8 cellular contexts compared by ENCODE assay signal in the genomic region with DNA sequence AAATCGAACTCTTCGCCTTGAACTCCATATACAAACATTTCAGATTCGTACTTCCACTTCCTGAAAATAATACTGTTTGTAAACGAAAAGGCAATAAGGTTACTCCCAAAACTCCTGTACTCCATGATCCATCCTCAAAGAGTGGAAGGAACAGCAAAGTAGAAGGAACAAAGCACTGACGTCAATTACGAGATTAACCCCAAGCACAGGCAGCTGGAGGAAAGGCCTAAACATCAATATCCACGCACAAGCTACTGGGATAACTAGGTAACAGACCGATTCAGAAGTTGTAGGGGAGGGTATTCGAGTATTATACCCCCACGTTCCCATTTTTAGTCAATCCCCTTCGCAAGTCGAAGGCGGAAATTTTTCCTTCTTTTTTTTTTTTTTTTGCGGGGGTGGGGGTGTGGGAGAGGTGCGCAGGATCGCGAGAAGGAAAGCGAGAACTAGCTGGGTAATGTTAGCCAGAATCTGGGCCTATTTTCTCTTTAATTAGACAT. TPM values are rescaled to one million over a fixed set of nuclear protein-coding genes. Genes with fewer than 3 reads are reported as not detected.
DNase-seq lines count a peak whose midpoint lies in the region; ATAC-seq, FAIRE-seq and TF ChIP-seq lines count a peak whose summit lies in the region.

No MANE protein-coding gene starts in this region.

- CTCF ChIA-PET in A549 (lab: Yijun Ruan, JAX), result interaction anchor here (0.5 to 2.3 kb wide), 6 partner anchors 11 to 300 kb away, joined by 3 to 5 read pairs (median 3); no protein-coding TSS in a partner anchor

- H3K36me3 Mint-ChIP-seq in naive B cell, result no peaks in the 10 kb centered on the region

- H3K9ac ChIP-seq in fibroblast of lung (ENCODE audit: insufficient read depth, low read length), result peak overlapping the region; percentile 97

- peak overlapping the region; percentile 96 to 99 (median 98) for H3K27ac Mint-ChIP-seq in naive B cell

- H3K4me1 ChIP-seq in A549 (peaks cover 17% of the 10 kb centered on the region), fibroblast of lung (ENCODE audit: control insufficient read depth, extremely low read depth, insufficient read depth, low read length) (peaks cover 2% of the 10 kb centered on the region)

- H3K27ac ChIP-seq in A549, result peak overlapping the region; percentile 96 to 97
- H3K27ac ChIP-seq in fibroblast of lung (ENCODE audit: insufficient read depth, low read length), result peak overlapping the region; percentile 91

- no peak for TF ChIP-seq EP300 in A549 (IDR thresholded peaks at IDR 0.05)

- H3K9me3 ChIP-seq in A549 (no peaks in the 10 kb centered on the region), fibroblast of lung (ENCODE audit: control insufficient read depth, insufficient read depth, low read depth, low read length) (no peaks in the 10 kb centered on the region)

- TF ChIP-seq CTCF in A549 (IDR thresholded peaks at IDR 0.05) (no peak), WI38 (IDR thresholded peaks at IDR 0.05; ENCODE audit: low read depth, low read length) (no peak), fibroblast of lung (conservative IDR thresholded peaks at IDR 0.05 in 1 of 2, IDR thresholded peaks at IDR 0.05 in 1 of 2; ENCODE audit: low read depth in 1 of 2, low read length in 2 of 2) (no peak)

- H3K4me3 ChIP-seq in A549, result peak overlapping the region; percentile 84
- peak overlapping the region; percentile 79 for H3K4me3 ChIP-seq in WI38 (ENCODE audit: low read depth, low read length)
- peak overlapping the region; percentile 61 to 96 (median 78) for H3K4me3 ChIP-seq in fibroblast of lung (replicated peaks in 1 of 4; ENCODE audit: control extremely low read depth in 1 of 4, insufficient read depth in 1 of 4, low read depth in 3 of 4, low read length in 4 of 4)

- H3K36me3 ChIP-seq in fibroblast of lung (ENCODE audit: control insufficient read depth, insufficient read depth, low read length), result no peaks in the 10 kb centered on the region

- H3K9me3 Mint-ChIP-seq in naive B cell, result no peaks in the 10 kb centered on the region

- POLR2A ChIA-PET in A549 (lab: Yijun Ruan, JAX), result interaction anchor here (0.5 to 3.6 kb wide), 6 partner anchors 59 to 225 kb away, joined by 3 to 39 read pairs (median 5); a partner anchor contains a TSS

- H2AFZ ChIP-seq in fibroblast of lung (ENCODE audit: low read length), result no peak overlapping the region

- TF ChIP-seq POLR2A in A549 (IDR thresholded peaks at IDR 0.05; ENCODE audit: low read length), result no peak

- DNase-seq in A549 (ENCODE audit: low read depth in 1 of 2, low spot score in 1 of 2) (peak; percentile 27 to 60), GM03348 (ENCODE audit: low spot score) (peak; percentile 60), NCI-H2171 (lab: John Stamatoyannopoulos, UW) (peak; percentile 21), fibroblast of lung (ENCODE audit: low read depth in 2 of 2) (peak; percentile 77 to 87), naive B cell (peak; percentile 20), GM19240 (ENCODE audit: insufficient read length, low spot score) (no peak)

- TF ChIP-seq RAD21 in A549 (conservative IDR thresholded peaks at IDR 0.05 in 1 of 2, IDR thresholded peaks at IDR 0.05 in 1 of 2), result no peak

- H4K20me1 ChIP-seq in fibroblast of lung (ENCODE audit: control insufficient read depth, extremely low read depth, insufficient read depth, low read length), result peaks cover 3% of the 10 kb centered on the region

- WGBS in A549 (ENCODE audit: missing lambda C conversion rate), result 4% methylated on average over 18 of the region's 18 CpGs

- FAIRE-seq in A549 (lab: Jason Lieb, UNC), result peak; percentile 28

- peak; percentile 36 to 46; a peak in 3 of 6 replicates for ATAC-seq in A549
- no peak for ATAC-seq in naive B cell (ENCODE audit: low read depth in 2 of 2)
- no peak for ATAC-seq in GM18907 (IDR thresholded peaks at IDR 0.05; ENCODE audit: unreplicated experiment)

- no peaks in the 10 kb centered on the region for H3K27me3 ChIP-seq in fibroblast of lung (ENCODE audit: control insufficient read depth, insufficient read depth, low read length)

- H3K4me1 Mint-ChIP-seq in naive B cell, result peaks cover 13 to 54% (median 40%) of the 10 kb centered on the region in 3 donors

- H3K27me3 Mint-ChIP-seq in naive B cell, result no peaks in the 10 kb centered on the region

- H3K4me2 ChIP-seq in A549 (peak overlapping the region; percentile 74), fibroblast of lung (ENCODE audit: extremely low read depth, insufficient read depth, low read length) (peak overlapping the region; percentile 55)

- H3K4me3 Mint-ChIP-seq in naive B cell, result peak overlapping the region; percentile 86 to 100 (median 96)

- H3K79me2 ChIP-seq in fibroblast of lung (ENCODE audit: control insufficient read depth, insufficient read depth, low read length), result peaks cover 56% of the 10 kb centered on the region

TF ChIP-seq in A549, 52 proteins besides CTCF, POLR2A, EP300 and RAD21:
- TF ChIP-seq CHD2 (IDR thresholded peaks at IDR 0.05; ENCODE audit: low read length, partially characterized antibody), result peak; percentile 89
- TF ChIP-seq, protein P1, sequence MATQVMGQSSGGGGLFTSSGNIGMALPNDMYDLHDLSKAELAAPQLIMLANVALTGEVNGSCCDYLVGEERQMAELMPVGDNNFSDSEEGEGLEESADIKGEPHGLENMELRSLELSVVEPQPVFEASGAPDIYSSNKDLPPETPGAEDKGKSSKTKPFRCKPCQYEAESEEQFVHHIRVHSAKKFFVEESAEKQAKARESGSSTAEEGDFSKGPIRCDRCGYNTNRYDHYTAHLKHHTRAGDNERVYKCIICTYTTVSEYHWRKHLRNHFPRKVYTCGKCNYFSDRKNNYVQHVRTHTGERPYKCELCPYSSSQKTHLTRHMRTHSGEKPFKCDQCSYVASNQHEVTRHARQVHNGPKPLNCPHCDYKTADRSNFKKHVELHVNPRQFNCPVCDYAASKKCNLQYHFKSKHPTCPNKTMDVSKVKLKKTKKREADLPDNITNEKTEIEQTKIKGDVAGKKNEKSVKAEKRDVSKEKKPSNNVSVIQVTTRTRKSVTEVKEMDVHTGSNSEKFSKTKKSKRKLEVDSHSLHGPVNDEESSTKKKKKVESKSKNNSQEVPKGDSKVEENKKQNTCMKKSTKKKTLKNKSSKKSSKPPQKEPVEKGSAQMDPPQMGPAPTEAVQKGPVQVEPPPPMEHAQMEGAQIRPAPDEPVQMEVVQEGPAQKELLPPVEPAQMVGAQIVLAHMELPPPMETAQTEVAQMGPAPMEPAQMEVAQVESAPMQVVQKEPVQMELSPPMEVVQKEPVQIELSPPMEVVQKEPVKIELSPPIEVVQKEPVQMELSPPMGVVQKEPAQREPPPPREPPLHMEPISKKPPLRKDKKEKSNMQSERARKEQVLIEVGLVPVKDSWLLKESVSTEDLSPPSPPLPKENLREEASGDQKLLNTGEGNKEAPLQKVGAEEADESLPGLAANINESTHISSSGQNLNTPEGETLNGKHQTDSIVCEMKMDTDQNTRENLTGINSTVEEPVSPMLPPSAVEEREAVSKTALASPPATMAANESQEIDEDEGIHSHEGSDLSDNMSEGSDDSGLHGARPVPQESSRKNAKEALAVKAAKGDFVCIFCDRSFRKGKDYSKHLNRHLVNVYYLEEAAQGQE (IDR thresholded peaks at IDR 0.05), result peak; percentile 85
- TF ChIP-seq FOSL2 (IDR thresholded peaks at IDR 0.05), result no peak
- no peak for TF ChIP-seq FOSL2 (CRISPR knock-in tag; IDR thresholded peaks at IDR 0.05)

RNA-seq across cellular contexts. Expression of a gene that starts 1.0 kb away (rescaled TPM):
- polyA plus RNA-seq in A549 (2011; rRNA removed) (43.5 and 52.7 TPM in 2 replicates), A549 (2017; fragmentation: RNase III; extraction: RNeasy Plus Mini Kit Qiagen cat#74134 plus additional on column Dnase treatment) (20.8 to 22.4 TPM (median 22.1 TPM) in 3 replicates), fibroblast of lung (67.3 and 73.6 TPM in 2 replicates), naive B cell (ENCODE audit: low read depth in 6 of 6) (10 to 100 TPM; 44.4 to 79.0 (median 52.1) TPM)
- polyA plus RNA-seq in A549 (2012; cell fraction: cytosol; rRNA removed), result 5.6 and 8.0 TPM in 2 replicates
- polyA plus RNA-seq in A549 (2012; cell fraction: nucleus; rRNA removed), result 5.9 and 7.4 TPM in 2 replicates
- 83.9 and 91.1 TPM in 2 replicates for polyA minus RNA-seq in A549 (2011; rRNA and poly(A)+ RNA removed)
- total RNA-seq in fibroblast of lung, result 37.0 and 54.2 TPM in 2 replicates
- polyA plus RNA-seq in fibroblast of lung (2012), result 31.7 and 45.2 TPM in 2 replicates
- 155 and 161 TPM in 2 replicates for polyA minus RNA-seq in fibroblast of lung (ENCODE audit: low replicate concordance)

Comparison
In these comparisons a context has a peak if more than half of its experiments do, and no peak if none do; other contexts are left out.
1. ATAC-seq: peak in A549 (2 of 2); none in naive B cell (0 of 2) and GM18907 (single experiment).
2. Peak in every context shown above with its lines, with median percentiles within 50 percentile points of each other: H3K4me3 ChIP-seq.